In genomic region chr6:127266892-127267741, GRCh38 we compare ENCODE assay signal across 1 cellular context.
A peak's percentile ranks its signal among the peaks of the same experiment; 100 is the strongest.
TF ChIP-seq lines count a peak whose summit lies in the region.

No MANE protein-coding gene starts in this region.

TF ChIP-seq in K562, 482 proteins besides CTCF, POLR2A, EP300 and RAD21 (continued from another document and continues in another):
- TF ChIP-seq ZNF280A (IDR thresholded peaks at IDR 0.05; ENCODE audit: low read depth, partially characterized antibody) (no peak), MTA3 (IDR thresholded peaks at IDR 0.05; ENCODE audit: borderline replicate concordance) (peak; percentile 30; the same call in 1 of the 2 replicates), HDAC2 (IDR thresholded peaks at IDR 0.05) (no peak), MTA2 (IDR thresholded peaks at IDR 0.05; ENCODE audit: low read depth) (no peak), MCM3 (IDR thresholded peaks at IDR 0.05) (no peak), NFYB (IDR thresholded peaks at IDR 0.05; ENCODE audit: extremely low read depth, insufficient read length) (no peak), ATF4 (CRISPR knock-in tag; IDR thresholded peaks at IDR 0.05) (no peak), ZSCAN32 (CRISPR knock-in tag; IDR thresholded peaks at IDR 0.05) (no peak), POU5F1 (IDR thresholded peaks at IDR 0.05; ENCODE audit: borderline replicate concordance, low read depth, low read length, partially characterized antibody) (no peak), NFE2L1 (tag; IDR thresholded peaks at IDR 0.05; ENCODE audit: borderline replicate concordance, low read depth) (no peak), CREBBP (IDR thresholded peaks at IDR 0.05; ENCODE audit: low read depth, low read length) (no peak), E2F6 (IDR thresholded peaks at IDR 0.05; ENCODE audit: borderline replicate concordance in 1 of 2, extremely low read depth in 1 of 2, insufficient read depth in 1 of 2, insufficient read length in 1 of 2, low read depth in 1 of 2, low read length in 1 of 2, poor library complexity in 1 of 2, severe bottlenecking in 1 of 2) (peak in 1 of 2 experiments; percentile 14), TRIM28 (IDR thresholded peaks at IDR 0.05) (no peak), PHF20 (IDR thresholded peaks at IDR 0.05; ENCODE audit: partially characterized antibody) (peak; percentile 50), PCBP2 (IDR thresholded peaks at IDR 0.05; ENCODE audit: low read depth, low read length, poor library complexity, severe bottlenecking) (no peak), RFX5 (IDR thresholded peaks at IDR 0.05; ENCODE audit: low read depth, low read length) (no peak), KDM2B (CRISPR knock-in tag; IDR thresholded peaks at IDR 0.05) (no peak), EWSR1 (IDR thresholded peaks at IDR 0.05; ENCODE audit: borderline replicate concordance, low read depth, partially characterized antibody) (no peak), ILK (tag; IDR thresholded peaks at IDR 0.05; ENCODE audit: borderline replicate concordance, low read depth) (no peak), ARID1B (IDR thresholded peaks at IDR 0.05) (no peak), CTBP1 (IDR thresholded peaks at IDR 0.05; ENCODE audit: borderline replicate concordance) (peak; percentile 27; the same call in 1 of the 2 replicates), RBM17 (IDR thresholded peaks at IDR 0.05; ENCODE audit: borderline replicate concordance, low read depth, low read length) (no peak), PHB (CRISPR knock-in tag; IDR thresholded peaks at IDR 0.05) (no peak), SP2 (IDR thresholded peaks at IDR 0.05; ENCODE audit: extremely low read depth, low read depth, low read length, poor library complexity, severe bottlenecking) (no peak), TAF9B (IDR thresholded peaks at IDR 0.05; ENCODE audit: partially characterized antibody) (peak; percentile 58), NCOA6 (IDR thresholded peaks at IDR 0.05) (no peak), CAMTA2 (CRISPR knock-in tag; conservative IDR thresholded peaks at IDR 0.05) (no peak), ZBED1 (IDR thresholded peaks at IDR 0.05) (no peak), NR4A1 (CRISPR knock-in tag; IDR thresholded peaks at IDR 0.05) (no peak), NR4A1 (tag; IDR thresholded peaks at IDR 0.05) (no peak), ZNF696 (CRISPR knock-in tag; conservative IDR thresholded peaks at IDR 0.05) (no peak), ZNF197 (CRISPR knock-in tag; IDR thresholded peaks at IDR 0.05; ENCODE audit: low read depth) (no peak), JUN (IDR thresholded peaks at IDR 0.05; ENCODE audit: borderline replicate concordance, low read depth, low read length) (no peak), JUN (CRISPR knock-in tag; IDR thresholded peaks at IDR 0.05; ENCODE audit: borderline replicate concordance) (no peak), ZNF445 (CRISPR knock-in tag; IDR thresholded peaks at IDR 0.05; ENCODE audit: low read depth) (no peak), FOXJ3 (CRISPR knock-in tag; IDR thresholded peaks at IDR 0.05) (no peak), EZH2 (IDR thresholded peaks at IDR 0.05; ENCODE audit: borderline replicate concordance, low read depth, low read length) (no peak), RERE (CRISPR knock-in tag; IDR thresholded peaks at IDR 0.05; ENCODE audit: borderline replicate concordance) (no peak), SRF (CRISPR knock-in tag; IDR thresholded peaks at IDR 0.05) (no peak), FUS (optimal IDR thresholded peaks at IDR 0.05; ENCODE audit: low read depth, low read length) (no peak), THRB (CRISPR knock-in tag; conservative IDR thresholded peaks at IDR 0.05) (0 out of 2 replicates have a peak, but pooled peaks have one; percentile 29), PML (IDR thresholded peaks at IDR 0.05; ENCODE audit: low read length) (peak; percentile 54; the same call in 1 of the 2 replicates), HDGF (IDR thresholded peaks at IDR 0.05) (no peak), CLOCK (CRISPR knock-in tag; IDR thresholded peaks at IDR 0.05; ENCODE audit: borderline replicate concordance) (no peak), ZBTB8A (IDR thresholded peaks at IDR 0.05; ENCODE audit: partially characterized antibody) (no peak), RNF219 (CRISPR knock-in tag; IDR thresholded peaks at IDR 0.05) (no peak), BMI1 (IDR thresholded peaks at IDR 0.05; ENCODE audit: low read length) (no peak), HIVEP1 (CRISPR knock-in tag; IDR thresholded peaks at IDR 0.05) (no peak), STAG1 (CRISPR knock-in tag; IDR thresholded peaks at IDR 0.05; ENCODE audit: borderline replicate concordance) (no peak), HMG20B (CRISPR knock-in tag; IDR thresholded peaks at IDR 0.05) (no peak), PHF21A (IDR thresholded peaks at IDR 0.05; ENCODE audit: borderline replicate concordance, low read depth) (no peak), NFRKB (IDR thresholded peaks at IDR 0.05; ENCODE audit: low read depth) (peak; percentile 83), SAP30 (IDR thresholded peaks at IDR 0.05; ENCODE audit: borderline replicate concordance, insufficient read depth, low read depth, low read length, poor library complexity, severe bottlenecking) (peak; percentile 31), SIX5 (IDR thresholded peaks at IDR 0.05; ENCODE audit: borderline replicate concordance in 1 of 2, insufficient read depth in 1 of 2, low read depth in 1 of 2, low read length in 2 of 2) (no peak)
